7 cellular contexts compared by ENCODE assay signal in the genomic region with DNA sequence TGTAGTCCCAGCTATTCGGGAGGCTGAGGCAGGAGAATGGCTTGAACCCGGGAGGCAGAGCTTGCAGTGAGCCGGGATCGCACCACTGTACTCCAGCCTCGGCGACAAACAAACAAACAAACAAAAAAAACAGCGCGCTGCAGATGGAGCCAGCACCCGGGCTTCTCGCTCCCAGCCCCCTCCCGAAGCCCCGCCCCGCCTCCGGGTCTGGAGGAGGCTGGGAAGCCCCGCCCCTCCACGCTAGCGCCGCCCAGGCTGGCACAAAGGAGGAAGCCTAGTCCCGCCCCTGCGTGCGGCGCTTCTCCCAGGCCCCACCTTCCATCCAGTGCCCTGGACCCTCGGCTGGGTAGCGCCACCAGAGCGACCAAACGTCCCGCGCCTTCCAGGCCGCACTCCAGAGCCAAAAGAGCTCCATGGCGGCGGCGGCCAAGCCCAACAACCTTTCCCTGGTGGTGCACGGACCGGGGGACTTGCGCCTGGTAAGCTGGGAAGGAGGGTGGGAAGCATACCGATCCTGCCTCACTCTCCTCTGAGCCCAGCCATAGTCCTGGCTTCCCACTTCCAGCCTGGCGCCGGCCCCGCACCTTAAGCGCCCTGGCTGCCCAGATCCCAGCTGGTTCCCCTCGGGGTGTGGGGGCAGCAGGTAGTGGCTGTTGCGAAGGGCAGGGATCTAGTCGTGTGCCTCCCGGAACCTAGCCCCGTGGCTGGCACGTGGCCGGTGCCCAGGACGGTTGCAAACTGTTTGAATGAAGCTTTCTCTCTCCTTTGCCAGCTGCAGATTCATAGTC.
DNase-seq lines count a peak whose midpoint lies in the region; ATAC-seq, FAIRE-seq and TF ChIP-seq lines count a peak whose summit lies in the region.

A gene (plus strand): TSS at position 325 of the 788 bp plus-strand sequence. CDS start 89 bp downstream, at position 414.

- TF ChIP-seq CTCF in astrocyte of the spinal cord (IDR thresholded peaks at IDR 0.05; ENCODE audit: low read depth, low read length) (no peak), retinal pigment epithelial cell (conservative IDR thresholded peaks at IDR 0.05; ENCODE audit: low read depth, low read length) (peak; percentile 1)

- DNase-seq in GM18507 (ENCODE audit: extremely low spot score, insufficient read length, low read depth) (peak; percentile 97), NCI-H2029 treated with DMSO at 0.1 percent for 48 hours (lab: John Stamatoyannopoulos, UW) (peak; percentile 41), T1000 (lab: John Stamatoyannopoulos, UW) (peak; percentile 73), astrocyte of the spinal cord (ENCODE audit: low read depth, low spot score) (peak; percentile 84), hypothalamus (lab: John Stamatoyannopoulos, UW) (peak; percentile 34 to 95 (median 83)), retinal pigment epithelial cell (ENCODE audit: low read depth) (peak; percentile 54)

- peak; percentile 72 for FAIRE-seq in GM18507 (lab: Jason Lieb, UNC)

- peak within 1 kb of the TSS; percentile 84 for H3K4me3 ChIP-seq in astrocyte of the spinal cord (ENCODE audit: low read depth, low read length)
- peak within 1 kb of the TSS; percentile 74 for H3K4me3 ChIP-seq in retinal pigment epithelial cell (ENCODE audit: low read length)

- peak; percentile 93 for ATAC-seq in HG02970 (IDR thresholded peaks at IDR 0.05; ENCODE audit: low FRiP score, unreplicated experiment)

- in situ Hi-C loops in astrocyte of the spinal cord (cut with HindIII; ENCODE audit: low sequenced_read_pairs) = no loop called here

Comparison
In these comparisons a context has a peak if more than half of its experiments do, and no peak if none do; other contexts are left out.
1. Peak in every context shown above with its lines: DNase-seq, ATAC-seq and H3K4me3 ChIP-seq.
2. DNase-seq: peak in every context shown above with its lines; median percentile 97 in GM18507; 84 in astrocyte of the spinal cord; 83 in hypothalamus; 73 in T1000; 54 in retinal pigment epithelial cell; 41 in NCI-H2029 treated with DMSO at 0.1 percent for 48 hours.